In genomic region chr12:30978639-30979038, GRCh38 we compare ENCODE assay signal across 1 cellular context.
TF ChIP-seq lines count a peak whose summit lies in the region.

No MANE protein-coding gene starts in this region.

TF ChIP-seq in K562, 482 proteins besides CTCF, POLR2A, EP300 and RAD21:
- TF ChIP-seq ELK1 (CRISPR knock-in tag; IDR thresholded peaks at IDR 0.05) (no peak), ATF3 (IDR thresholded peaks at IDR 0.05) (peak; percentile 18; the same call in 1 of the 2 replicates), ATF3 (CRISPR knock-in tag; conservative IDR thresholded peaks at IDR 0.05) (no peak)
